8 cellular contexts compared by ENCODE assay signal in the genomic region with DNA sequence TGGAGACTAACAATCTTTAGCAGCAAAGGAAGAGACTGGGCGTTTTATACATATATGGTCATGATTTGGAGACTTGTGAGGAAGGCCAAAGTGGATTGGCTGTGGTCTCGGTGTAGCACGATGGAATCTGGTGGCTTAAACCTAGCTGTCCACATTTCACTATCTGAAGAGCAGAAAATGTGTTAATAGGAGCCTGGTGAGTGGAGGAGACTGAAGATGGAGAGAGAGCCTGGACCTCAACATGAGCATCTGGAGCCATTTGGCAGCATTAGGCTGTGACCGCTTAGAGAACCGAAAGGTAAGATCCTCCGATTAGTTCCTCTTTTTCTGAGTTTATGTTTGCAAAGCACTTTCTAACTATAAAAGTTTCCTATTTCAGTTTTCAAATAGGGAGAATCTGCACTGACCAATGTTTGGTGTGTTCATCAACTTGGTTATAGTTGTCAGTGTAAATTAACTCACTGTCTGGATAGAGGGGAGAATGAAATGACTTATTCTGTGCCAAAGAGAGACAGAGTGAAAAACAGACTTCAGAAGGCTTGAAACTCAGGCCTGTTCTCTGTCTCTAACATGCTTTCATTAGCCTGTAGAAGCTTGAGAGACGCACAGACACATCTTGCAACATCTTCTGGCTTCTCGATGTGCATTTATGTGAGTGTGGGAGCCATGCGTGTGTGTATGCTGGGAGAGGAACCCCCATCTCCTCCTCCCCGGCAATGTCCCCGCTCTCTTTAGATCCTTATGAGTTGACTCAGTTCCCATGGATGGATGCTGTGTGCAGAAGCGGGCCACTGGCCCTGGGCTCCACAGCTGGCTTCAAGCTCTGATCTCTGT.
A peak's percentile ranks its signal among the peaks of the same experiment; 100 is the strongest.
DNase-seq lines count a peak whose midpoint lies in the region; ATAC-seq and TF ChIP-seq lines count a peak whose summit lies in the region.

No MANE protein-coding gene starts in this region.

- 33 to 40% methylated on average over 11 of the region's 12 CpGs for WGBS in gastroesophageal sphincter (ENCODE audit: low coverage in 1 of 2), 2 donors

- H4K20me1 ChIP-seq in DOHH2 (ENCODE audit: control insufficient read depth, insufficient read depth, low read depth, low read length): no peaks in the 10 kb centered on the region

- no peaks in the 10 kb centered on the region for H3K79me2 ChIP-seq in DOHH2 (ENCODE audit: control insufficient read depth, low read length)

- DNase-seq in HEK293T (ENCODE audit: extremely low spot score) (no peak), foreskin melanocyte (no peak), NCI-H526 treated with DMSO at 0.1 percent for 48 hours (lab: John Stamatoyannopoulos, UW) (no peak), OCI-M2 (lab: John Stamatoyannopoulos, UW; ENCODE audit: unreplicated experiment) (no peak)

- H3K9me2 ChIP-seq in DOHH2 (replicated peaks; ENCODE audit: control insufficient read depth, low read length): no peaks in the 10 kb centered on the region

- CTCF ChIA-PET in HEK293T (lab: Yijun Ruan, JAX): no interaction called here

- TF ChIP-seq POLR2A in gastroesophageal sphincter (IDR thresholded peaks at IDR 0.05): peak in 1 of 2 donors; percentile 13

- ATAC-seq in GM21447 (IDR thresholded peaks at IDR 0.05; ENCODE audit: unreplicated experiment) (peak; percentile 98), HG03521 (IDR thresholded peaks at IDR 0.05; ENCODE audit: unreplicated experiment) (peak; percentile 99), gastroesophageal sphincter (peak; percentile 48)

- H3F3A ChIP-seq in DOHH2 (ENCODE audit: control insufficient read depth, insufficient read depth): no peaks in the 10 kb centered on the region

- no peak for TF ChIP-seq EP300 in gastroesophageal sphincter (IDR thresholded peaks at IDR 0.05)

- H3K4me3 ChIP-seq in DOHH2 (ENCODE audit: low read length) (peak overlapping the region; percentile 38), gastroesophageal sphincter (peak overlapping the region; percentile 41 to 71)

- POLR2A ChIA-PET in HEK293T (lab: Yijun Ruan, JAX): no interaction called here

- peak overlapping the region; percentile 51 for H3K4me2 ChIP-seq in DOHH2 (ENCODE audit: low read length)

- peak overlapping the region; percentile 52 for H3K27ac ChIP-seq in DOHH2 (ENCODE audit: low read depth, low read length)
- H3K27ac ChIP-seq in gastroesophageal sphincter: peak overlapping the region; percentile 78 to 97 (median 85)

- peaks cover 18% of the 10 kb centered on the region for H3K4me1 ChIP-seq in DOHH2 (ENCODE audit: control insufficient read depth, low read length)
- H3K4me1 ChIP-seq in gastroesophageal sphincter: peaks cover 12 to 63% (median 19%) of the 10 kb centered on the region in 3 donors

- no peaks in the 10 kb centered on the region for H3K9me3 ChIP-seq in DOHH2 (ENCODE audit: control insufficient read depth, insufficient read depth, low read length)
- H3K9me3 ChIP-seq in gastroesophageal sphincter: no peaks in the 10 kb centered on the region

- H3K27me3 ChIP-seq in DOHH2 (ENCODE audit: control insufficient read depth, low read length) (no peaks in the 10 kb centered on the region), gastroesophageal sphincter (no peaks in the 10 kb centered on the region)

- no peak for TF ChIP-seq CTCF in DOHH2 (IDR thresholded peaks at IDR 0.05; ENCODE audit: low read depth, low read length, poor library complexity, severe bottlenecking)
- no peak for TF ChIP-seq CTCF in gastroesophageal sphincter (IDR thresholded peaks at IDR 0.05)

- H3K36me3 ChIP-seq in DOHH2 (ENCODE audit: control insufficient read depth, low read length) (no peaks in the 10 kb centered on the region), gastroesophageal sphincter (no peaks in the 10 kb centered on the region)

TF ChIP-seq in HEK293T, 16 proteins besides CTCF, POLR2A, EP300 and RAD21:
- TF ChIP-seq, protein P1, sequence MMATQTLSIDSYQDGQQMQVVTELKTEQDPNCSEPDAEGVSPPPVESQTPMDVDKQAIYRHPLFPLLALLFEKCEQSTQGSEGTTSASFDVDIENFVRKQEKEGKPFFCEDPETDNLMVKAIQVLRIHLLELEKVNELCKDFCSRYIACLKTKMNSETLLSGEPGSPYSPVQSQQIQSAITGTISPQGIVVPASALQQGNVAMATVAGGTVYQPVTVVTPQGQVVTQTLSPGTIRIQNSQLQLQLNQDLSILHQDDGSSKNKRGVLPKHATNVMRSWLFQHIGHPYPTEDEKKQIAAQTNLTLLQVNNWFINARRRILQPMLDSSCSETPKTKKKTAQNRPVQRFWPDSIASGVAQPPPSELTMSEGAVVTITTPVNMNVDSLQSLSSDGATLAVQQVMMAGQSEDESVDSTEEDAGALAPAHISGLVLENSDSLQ (IDR thresholded peaks at IDR 0.05): no peak
- TF ChIP-seq FOXK2 (IDR thresholded peaks at IDR 0.05) (no peak), CTBP1 (IDR thresholded peaks at IDR 0.05; ENCODE audit: borderline replicate concordance) (no peak), SP1 (IDR thresholded peaks at IDR 0.05) (no peak), ELF4 (IDR thresholded peaks at IDR 0.05) (no peak), BHLHE40 (IDR thresholded peaks at IDR 0.05; ENCODE audit: borderline replicate concordance) (no peak)
TF ChIP-seq in HEK293T: peak in this region for 0.

Comparison
In these comparisons a context has a peak if more than half of its experiments do, and no peak if none do; other contexts are left out.
1. ATAC-seq: peak in every context shown above with its lines; median percentile 99 in HG03521; 98 in GM21447; 48 in gastroesophageal sphincter.